In the genomic region with DNA sequence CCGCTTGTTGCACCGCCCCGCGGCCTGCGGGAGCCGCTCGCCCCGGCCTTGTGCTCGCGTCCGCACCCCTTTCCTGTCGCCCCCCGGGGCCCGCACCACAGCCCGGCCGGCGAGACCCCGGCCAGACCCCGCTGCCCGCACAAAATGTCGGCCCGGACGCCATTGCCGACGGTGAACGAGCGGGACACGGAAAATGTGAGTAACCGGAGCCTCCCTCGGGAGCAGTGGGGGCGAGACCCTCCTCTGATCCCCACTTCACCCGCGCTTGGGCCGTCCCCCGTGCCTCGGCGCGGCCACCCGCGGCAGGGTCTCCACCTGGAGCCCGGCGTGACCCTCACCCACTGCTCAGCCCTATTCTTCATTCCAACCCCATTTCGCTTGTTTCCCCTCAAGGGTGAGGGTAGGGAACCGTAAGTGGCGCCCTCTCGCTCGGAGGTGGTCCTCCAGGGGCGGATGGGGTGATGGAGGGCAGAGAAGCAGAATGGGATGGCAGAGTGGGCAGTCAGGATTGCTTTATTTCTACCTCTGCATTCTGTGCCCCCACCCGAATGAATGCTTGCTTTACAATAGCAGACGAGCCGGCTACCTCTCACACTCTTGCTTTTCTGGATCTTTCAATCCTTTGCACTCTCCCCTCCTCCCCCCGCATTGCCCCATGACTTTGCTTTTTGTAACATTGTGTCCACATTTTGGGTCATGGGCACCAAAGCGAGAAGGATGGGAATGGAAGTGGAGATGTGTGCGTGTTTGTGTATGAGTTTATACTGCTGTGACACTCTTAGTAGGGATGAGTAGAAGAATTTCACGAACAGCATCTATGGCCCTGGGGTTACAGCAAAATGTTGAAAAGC, we compare ENCODE assay signal across 9 cellular contexts. TPM values are rescaled to one million over a fixed set of nuclear protein-coding genes. Genes with fewer than 3 reads are reported as not detected.
A peak's percentile ranks its signal among the peaks of the same experiment; 100 is the strongest.
DNase-seq lines count a peak whose midpoint lies in the region; ATAC-seq and TF ChIP-seq lines count a peak whose summit lies in the region.
"Had no signal": no experiment of that assay in that cellular context is flagged by ENCODE, and none has a peak within 500 bp of the region (broad histone marks: within the 10 kb centered on the region; RNA-seq: fewer than 3 reads in every experiment).

No MANE protein-coding gene starts in this region.

- H4K20me1 ChIP-seq in SU-DHL-6 (ENCODE audit: low read depth, low read length), result no peaks in the 10 kb centered on the region

- H3K36me3 ChIP-seq in SU-DHL-6 (ENCODE audit: low read length), result no peaks in the 10 kb centered on the region

- no peaks in the 10 kb centered on the region for H3K9me3 Mint-ChIP-seq in HFFc6

- no peak for TF ChIP-seq CTCF in HFFc6 (IDR thresholded peaks at IDR 0.05)
- TF ChIP-seq CTCF in SU-DHL-6 (IDR thresholded peaks at IDR 0.05; ENCODE audit: insufficient read depth, low read length, poor library complexity, severe bottlenecking), result no peak
- TF ChIP-seq CTCF in fibroblast of pulmonary artery (IDR thresholded peaks at IDR 0.05; ENCODE audit: low read length, missing control alignments), result no peak

- H3K9ac ChIP-seq in SU-DHL-6 (ENCODE audit: low read length), result peak overlapping the region; percentile 35; the same call in 1 of the 2 replicates

- no peak for ATAC-seq in HG02884 (IDR thresholded peaks at IDR 0.05; ENCODE audit: unreplicated experiment)

- peak overlapping the region; percentile 27 for H3K4me3 Mint-ChIP-seq in HFFc6

- H3K27ac Mint-ChIP-seq in HFFc6, result no peak overlapping the region
- H3K27ac Mint-ChIP-seq: activated naive CD4-positive, alpha-beta T cell treated with anti-CD3 and anti-CD28 coated beads, Interleukin-2, amount 50 U/mL, for 72 hours had no signal

- H3K27ac ChIP-seq in SU-DHL-6 (ENCODE audit: low read depth, low read length), result no peak overlapping the region

- no peaks in the 10 kb centered on the region for H3K36me3 Mint-ChIP-seq in HFFc6 (ENCODE audit: low read depth)

- no peaks in the 10 kb centered on the region for H3K9me2 ChIP-seq in SU-DHL-6 (replicated peaks; ENCODE audit: insufficient read depth, low read length)

- DNase-seq in DMS53 (lab: John Stamatoyannopoulos, UW) (peak; percentile 59), DMS53 treated with DMSO at 0.1 percent for 48 hours (lab: John Stamatoyannopoulos, UW; ENCODE audit: unreplicated experiment) (no peak), HFFc6 (no peak), fibroblast of pulmonary artery (ENCODE audit: low read depth) (no peak), occipital lobe (lab: John Stamatoyannopoulos, UW) (peak; percentile 19)
- DNase-seq in activated effector memory CD4-positive, alpha-beta T cell treated with anti-CD3 and anti-CD28 coated beads, Interleukin-2, amount 50 U/mL, for 16 hours, result no peak

- H3K79me2 ChIP-seq in SU-DHL-6 (ENCODE audit: insufficient read depth, low read length), result no peaks in the 10 kb centered on the region

- peaks cover 10% of the 10 kb centered on the region for H3K4me1 Mint-ChIP-seq in HFFc6 (ENCODE audit: low read depth)

- H3K4me2 ChIP-seq in SU-DHL-6 (ENCODE audit: low read depth, low read length, poor library complexity, severe bottlenecking), result peak overlapping the region; percentile 57

- H2AFZ ChIP-seq in SU-DHL-6 (ENCODE audit: low read depth, low read length, severe bottlenecking), result peak overlapping the region; percentile 42

- no peaks in the 10 kb centered on the region for H3F3A ChIP-seq in SU-DHL-6 (ENCODE audit: insufficient read depth)

- H3K4me3 ChIP-seq in SU-DHL-6 (ENCODE audit: insufficient read depth, low read length, poor library complexity, severe bottlenecking) (peak overlapping the region; percentile 41), fibroblast of pulmonary artery (replicated peaks; ENCODE audit: low read depth, low read length) (peak overlapping the region; percentile 66)

- no peaks in the 10 kb centered on the region for H3K9me3 ChIP-seq in SU-DHL-6 (ENCODE audit: insufficient read depth, low read length)

- H3K27me3 ChIP-seq in SU-DHL-6 (ENCODE audit: low read length), result no peaks in the 10 kb centered on the region

- H3K27me3 Mint-ChIP-seq in HFFc6 (ENCODE audit: insufficient read depth), result peaks cover 30% of the 10 kb centered on the region

RNA-seq across cellular contexts. Expression of a gene that starts 1.0 kb away (rescaled TPM):
- total RNA-seq in HFFc6 (2021; fragmentation: NEBNext Ultra II Directional; extraction: Animal tissue kit (Norgen Biotek cat#: 25700)), result not detected
- total RNA-seq in occipital lobe, result 77.7 TPM
- total RNA-seq: activated naive CD4-positive, alpha-beta T cell treated with anti-CD3 and anti-CD28 coated beads, Interleukin-2, amount 50 U/mL, for 72 hours had no signal

Comparison
In these comparisons a context has a peak if more than half of its experiments do, and no peak if none do; other contexts are left out.
1. DNase-seq: peak in DMS53 (single experiment) and occipital lobe (single experiment); none in DMS53 treated with DMSO at 0.1 percent for 48 hours (single experiment), HFFc6 (single experiment), fibroblast of pulmonary artery (single experiment) and activated effector memory CD4-positive, alpha-beta T cell treated with anti-CD3 and anti-CD28 coated beads, Interleukin-2, amount 50 U/mL, for 16 hours (single experiment).
2. RNA of a gene that starts 1.0 kb away (total RNA-seq): 77.7 TPM in occipital lobe (single experiment); not detected in HFFc6; every median in the first group is over 10 times any median in the second.